In the genomic region with DNA sequence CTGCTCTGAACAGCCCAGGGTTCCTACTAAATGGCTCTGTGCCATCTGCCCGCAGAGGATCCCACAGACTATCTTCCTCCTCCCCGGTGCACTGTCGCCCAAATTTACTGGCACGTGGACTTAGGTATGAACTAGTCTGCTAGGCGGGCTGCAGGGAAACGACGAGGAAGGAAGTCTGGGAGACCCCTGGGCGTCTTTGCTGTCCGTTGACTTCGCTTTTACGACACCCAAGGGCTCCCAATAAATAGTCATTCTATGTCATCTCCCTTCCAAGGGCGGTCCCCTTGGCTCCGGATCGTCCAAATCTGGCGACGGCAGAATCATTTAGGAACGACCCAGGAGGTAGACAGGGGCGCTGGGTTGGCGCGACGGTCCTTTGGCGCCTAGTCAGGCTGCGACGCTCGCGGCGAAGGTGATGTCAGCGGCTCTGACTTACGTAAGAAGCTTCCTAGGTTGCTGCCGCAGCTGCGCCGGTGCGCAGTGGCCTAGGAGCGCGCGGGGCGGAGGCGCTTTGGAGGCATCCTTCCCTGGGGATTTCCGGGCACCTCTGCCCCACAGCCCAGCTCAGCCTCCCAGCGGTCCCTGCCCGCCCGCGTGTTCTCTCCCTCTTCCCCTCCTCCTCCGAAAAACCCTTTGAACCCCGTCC, we compare ENCODE assay signal across 1 cellular context.
TF ChIP-seq lines count a peak whose summit lies in the region.

No MANE protein-coding gene starts in this region.

TF ChIP-seq in A549, 52 proteins besides CTCF, POLR2A, EP300 and RAD21 (continued from another document):
- TF ChIP-seq, protein P1, sequence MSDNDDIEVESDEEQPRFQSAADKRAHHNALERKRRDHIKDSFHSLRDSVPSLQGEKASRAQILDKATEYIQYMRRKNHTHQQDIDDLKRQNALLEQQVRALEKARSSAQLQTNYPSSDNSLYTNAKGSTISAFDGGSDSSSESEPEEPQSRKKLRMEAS (IDR thresholded peaks at IDR 0.05): peak; percentile 49
- TF ChIP-seq, protein P2, sequence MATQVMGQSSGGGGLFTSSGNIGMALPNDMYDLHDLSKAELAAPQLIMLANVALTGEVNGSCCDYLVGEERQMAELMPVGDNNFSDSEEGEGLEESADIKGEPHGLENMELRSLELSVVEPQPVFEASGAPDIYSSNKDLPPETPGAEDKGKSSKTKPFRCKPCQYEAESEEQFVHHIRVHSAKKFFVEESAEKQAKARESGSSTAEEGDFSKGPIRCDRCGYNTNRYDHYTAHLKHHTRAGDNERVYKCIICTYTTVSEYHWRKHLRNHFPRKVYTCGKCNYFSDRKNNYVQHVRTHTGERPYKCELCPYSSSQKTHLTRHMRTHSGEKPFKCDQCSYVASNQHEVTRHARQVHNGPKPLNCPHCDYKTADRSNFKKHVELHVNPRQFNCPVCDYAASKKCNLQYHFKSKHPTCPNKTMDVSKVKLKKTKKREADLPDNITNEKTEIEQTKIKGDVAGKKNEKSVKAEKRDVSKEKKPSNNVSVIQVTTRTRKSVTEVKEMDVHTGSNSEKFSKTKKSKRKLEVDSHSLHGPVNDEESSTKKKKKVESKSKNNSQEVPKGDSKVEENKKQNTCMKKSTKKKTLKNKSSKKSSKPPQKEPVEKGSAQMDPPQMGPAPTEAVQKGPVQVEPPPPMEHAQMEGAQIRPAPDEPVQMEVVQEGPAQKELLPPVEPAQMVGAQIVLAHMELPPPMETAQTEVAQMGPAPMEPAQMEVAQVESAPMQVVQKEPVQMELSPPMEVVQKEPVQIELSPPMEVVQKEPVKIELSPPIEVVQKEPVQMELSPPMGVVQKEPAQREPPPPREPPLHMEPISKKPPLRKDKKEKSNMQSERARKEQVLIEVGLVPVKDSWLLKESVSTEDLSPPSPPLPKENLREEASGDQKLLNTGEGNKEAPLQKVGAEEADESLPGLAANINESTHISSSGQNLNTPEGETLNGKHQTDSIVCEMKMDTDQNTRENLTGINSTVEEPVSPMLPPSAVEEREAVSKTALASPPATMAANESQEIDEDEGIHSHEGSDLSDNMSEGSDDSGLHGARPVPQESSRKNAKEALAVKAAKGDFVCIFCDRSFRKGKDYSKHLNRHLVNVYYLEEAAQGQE (IDR thresholded peaks at IDR 0.05): no peak
